9 cellular contexts compared by ENCODE assay signal in genomic region chr6:36677753-36678487, GRCh38. TPM values are rescaled to one million over a fixed set of nuclear protein-coding genes. Genes with fewer than 3 reads are reported as not detected.
DNase-seq lines count a peak whose midpoint lies in the region; ATAC-seq, FAIRE-seq and TF ChIP-seq lines count a peak whose summit lies in the region.
"Had no signal": no experiment of that assay in that cellular context is flagged by ENCODE, and none has a peak within 500 bp of the region (broad histone marks: within the 10 kb centered on the region; RNA-seq: fewer than 3 reads in every experiment).

No MANE protein-coding gene starts in this region.

- H3K4me1 ChIP-seq in OCI-LY3 (ENCODE audit: low read length) (peaks cover 48% of the 10 kb centered on the region), pancreas (peaks cover 8 to 30% (median 28%) of the 10 kb centered on the region in 3 donors)

- H3K27ac ChIP-seq in OCI-LY3 (ENCODE audit: low read length) = peak overlapping the region; percentile 43
- H3K27ac ChIP-seq in pancreas = peak overlapping the region; percentile 90 to 97 (median 95)

- no peak for ATAC-seq in pancreas

- FAIRE-seq in pancreas (lab: Jason Lieb, UNC) = no peak

- TF ChIP-seq CTCF in GM12865 (IDR thresholded peaks at IDR 0.05; ENCODE audit: insufficient read depth, low read depth, low read length, missing control alignments) = no peak
- TF ChIP-seq CTCF in OCI-LY3 (IDR thresholded peaks at IDR 0.05; ENCODE audit: low read depth, low read length) = no peak
- TF ChIP-seq CTCF in epithelial cell of esophagus (IDR thresholded peaks at IDR 0.05; ENCODE audit: insufficient read depth, low read depth, low read length, missing control alignments) = no peak
- no peak for TF ChIP-seq CTCF in pancreas (IDR thresholded peaks at IDR 0.05)

- peaks cover 44% of the 10 kb centered on the region for H3K79me2 ChIP-seq in OCI-LY3 (ENCODE audit: low read length)

- H3K27me3 ChIP-seq in OCI-LY3 (ENCODE audit: low read depth, low read length) = no peaks in the 10 kb centered on the region
- H3K27me3 ChIP-seq in pancreas = no peaks in the 10 kb centered on the region

- WGBS in pancreas, 2 donors = 12 to 16% methylated on average over 10 of the region's 10 CpGs

- H3K4me3 ChIP-seq in GM12865 (ENCODE audit: low read depth, low read length) (peak overlapping the region; percentile 98), OCI-LY3 (ENCODE audit: low read length) (peak overlapping the region; percentile 96), epithelial cell of esophagus (ENCODE audit: low read length) (peak overlapping the region; percentile 94), pancreas (peak overlapping the region in 2 of 4 donors; percentile 76 to 82)

- peak overlapping the region; percentile 97 for H3K4me2 ChIP-seq in OCI-LY3 (ENCODE audit: low read length)

- H3K36me3 ChIP-seq in OCI-LY3 (replicated peaks; ENCODE audit: low read depth, low read length) (peaks cover 15% of the 10 kb centered on the region), pancreas (no peaks in the 10 kb centered on the region)

- no peaks in the 10 kb centered on the region for H3K9me3 ChIP-seq in OCI-LY3 (ENCODE audit: insufficient read depth, low read length)
- H3K9me3 ChIP-seq in pancreas = no peaks in the 10 kb centered on the region

- peak overlapping the region; percentile 99 for H3K9ac ChIP-seq in OCI-LY3 (ENCODE audit: low read length)

- DNase-seq in GM12865 (ENCODE audit: low read depth) = peak; percentile 44
- peak; percentile 49 for DNase-seq in epithelial cell of esophagus (ENCODE audit: low read depth)
- no peak for DNase-seq in pancreas
- no peak for DNase-seq in 8988T
- DNase-seq in middle frontal gyrus (ENCODE audit: extremely low spot score, low spot score) = no peak
- no peak for DNase-seq in NCI-H2107 treated with DMSO at 0.1 percent for 48 hours (lab: John Stamatoyannopoulos, UW; ENCODE audit: unreplicated experiment)
- no peak for DNase-seq in NCI-H2081 treated with DMSO at 0.1 percent for 48 hours (lab: John Stamatoyannopoulos, UW)

- peaks cover 9% of the 10 kb centered on the region; the same call in 1 of the 2 replicates for H4K20me1 ChIP-seq in OCI-LY3 (ENCODE audit: insufficient read depth, low read length)

- H2AFZ ChIP-seq in OCI-LY3 (ENCODE audit: low read depth, low read length) = peak overlapping the region; percentile 10

- intact Hi-C loops in pancreas (cut with DNase I) = no loop called here

RNA-seq across cellular contexts. Expression of gene CDKN1A, which starts 0.6 kb away (rescaled TPM):
- total RNA-seq in pancreas = 100 to 1,000 TPM in 2 of 6 donors, 10 to 100 TPM in 4; 32.5 to 178 (median 53.2) TPM
- 10 to 100 TPM; 22.3 to 42.2 TPM for polyA plus RNA-seq in pancreas

RNA-seq across cellular contexts. Expression of gene RAB44, which starts 19.7 kb away (rescaled TPM):
- total RNA-seq in pancreas = under 1 TPM in 5 of 6 donors, not detected in 1; 0.04 to 0.09 (median 0.09) TPM
- polyA plus RNA-seq in pancreas = under 1 TPM; 0.04 to 0.14 TPM
- total RNA-seq: SK-MEL-5 had no signal

Comparison
In these comparisons a context has a peak if more than half of its experiments do, and no peak if none do; other contexts are left out.
1. DNase-seq: peak in GM12865 (single experiment) and epithelial cell of esophagus (single experiment); none in pancreas (0 of 6), 8988T (single experiment), middle frontal gyrus (single experiment), NCI-H2107 treated with DMSO at 0.1 percent for 48 hours (single experiment) and NCI-H2081 treated with DMSO at 0.1 percent for 48 hours (single experiment).